Comparison of ENCODE assay signal across 16 cellular contexts in the genomic region with DNA sequence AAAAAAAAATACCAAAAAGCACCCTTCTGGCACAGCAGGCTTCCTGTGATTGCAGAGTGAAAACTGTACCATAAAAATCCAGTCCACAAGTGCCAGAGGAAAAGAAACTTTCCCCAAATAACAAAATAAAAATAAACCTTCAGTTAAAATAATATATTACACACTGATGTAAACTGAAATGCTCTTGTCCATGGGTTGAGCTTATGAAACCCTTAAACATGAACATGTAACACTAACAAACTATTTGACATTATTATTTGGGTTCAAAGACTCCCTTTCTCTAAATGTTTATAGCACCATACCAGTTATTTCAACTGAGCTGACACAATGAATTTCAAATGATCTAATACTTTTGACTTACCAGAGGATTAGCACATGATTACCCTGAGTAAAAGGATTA.
"Had no signal": no experiment of that assay in that cellular context is flagged by ENCODE, and none has a peak within 500 bp of the region (broad histone marks: within the 10 kb centered on the region; RNA-seq: fewer than 3 reads in every experiment).

No MANE protein-coding gene starts in this region.

- H3K36me3 Mint-ChIP-seq: activated naive CD8-positive, alpha-beta T cell treated with anti-CD3 and anti-CD28 coated beads for 36 hours had no signal

- DNase-seq: activated CD4-positive, alpha-beta T cell treated with anti-CD3 and anti-CD28 coated beads, Interleukin-2, amount 50 U/mL, for 4 hours; activated effector memory CD4-positive, alpha-beta T cell treated with anti-CD3 and anti-CD28 coated beads, Interleukin-2, amount 50 U/mL, for 16 hours; activated naive CD8-positive, alpha-beta T cell treated with anti-CD3 and anti-CD28 coated beads for 36 hours; activated T-cell treated with anti-CD3 and anti-CD28 coated beads, Interleukin-2, amount 50 U/mL, for 1 hour; anterior cingulate cortex; left ventricle myocardium superior; mesendoderm; nephron progenitor cell; stimulated activated naive CD4-positive, alpha-beta T cell; T-helper 2 cell; upper lobe of left lung had no signal

- H3K4me1 ChIP-seq: upper lobe of left lung had no signal

- H3K4me3 Mint-ChIP-seq: activated naive CD8-positive, alpha-beta T cell treated with anti-CD3 and anti-CD28 coated beads for 36 hours; nephron progenitor cell had no signal

- FAIRE-seq: colon, keratinocyte had no signal

- H3K36me3 ChIP-seq: gastroesophageal sphincter, upper lobe of left lung had no signal

- H3K4me1 Mint-ChIP-seq: activated naive CD8-positive, alpha-beta T cell treated with anti-CD3 and anti-CD28 coated beads for 36 hours had no signal

- H3K27ac ChIP-seq: upper lobe of left lung had no signal

- H3K27me3 ChIP-seq: gastroesophageal sphincter, upper lobe of left lung had no signal

- H3K4me3 ChIP-seq: gastroesophageal sphincter, skin epidermis, upper lobe of left lung had no signal

- H3K9me3 ChIP-seq: gastroesophageal sphincter, upper lobe of left lung had no signal

- H3K27ac Mint-ChIP-seq: activated naive CD8-positive, alpha-beta T cell treated with anti-CD3 and anti-CD28 coated beads for 36 hours; nephron progenitor cell had no signal

- H3K9me3 Mint-ChIP-seq: activated naive CD8-positive, alpha-beta T cell treated with anti-CD3 and anti-CD28 coated beads for 36 hours; nephron progenitor cell had no signal

- ATAC-seq: activated CD4-positive, CD25-positive, alpha-beta regulatory T cell treated with anti-CD3 and anti-CD28 coated beads, Interleukin-2, amount 50 U/mL, for 24 hours; gastroesophageal sphincter; left ventricle myocardium superior had no signal
